In the genomic region with DNA sequence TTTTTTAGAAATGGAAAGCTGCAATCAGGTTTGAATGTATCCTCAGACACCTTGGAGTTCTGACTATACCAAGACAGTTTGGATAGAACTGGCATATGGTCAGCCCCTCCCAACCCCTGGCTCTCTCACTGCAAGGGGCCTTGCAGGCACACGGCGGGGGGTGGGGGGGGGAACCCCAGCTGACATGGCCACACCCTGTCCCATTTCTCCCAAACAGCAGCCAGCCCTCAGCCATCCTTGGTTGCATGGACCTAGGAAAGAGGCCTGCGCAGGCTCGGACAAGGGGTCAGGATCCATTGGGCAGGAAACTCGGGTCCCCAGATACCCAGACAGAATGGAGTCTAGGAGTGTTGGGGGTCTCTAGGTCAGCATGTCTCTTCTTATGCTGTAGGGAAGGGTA, we compare ENCODE assay signal across 10 cellular contexts. TPM values are rescaled to one million over a fixed set of nuclear protein-coding genes. Genes with fewer than 3 reads are reported as not detected.
DNase-seq lines count a peak whose midpoint lies in the region; ATAC-seq and TF ChIP-seq lines count a peak whose summit lies in the region.
"Had no signal": no experiment of that assay in that cellular context is flagged by ENCODE, and none has a peak within 500 bp of the region (broad histone marks: within the 10 kb centered on the region; RNA-seq: fewer than 3 reads in every experiment).

No MANE protein-coding gene starts in this region.

- H3K27me3 ChIP-seq in SK-N-SH (ENCODE audit: insufficient read depth) (no peaks in the 10 kb centered on the region), MM.1S (replicated peaks; ENCODE audit: insufficient read depth, low read length) (no peaks in the 10 kb centered on the region)
- H3K27me3 ChIP-seq: colonic mucosa had no signal

- H3K79me2 ChIP-seq in SK-N-SH (ENCODE audit: insufficient read depth) (no peaks in the 10 kb centered on the region), MM.1S (ENCODE audit: low read length) (no peaks in the 10 kb centered on the region)

- CTCF ChIA-PET in SK-N-SH (lab: Yijun Ruan, JAX), result interaction anchor here (0.9 to 3.4 kb wide), 10 partner anchors 10 to 184 kb away, joined by 3 to 11 read pairs (median 6); partner anchors contain the start of gene RPL32

- H3F3A ChIP-seq in SK-N-SH (replicated peaks; ENCODE audit: insufficient read depth) (no peaks in the 10 kb centered on the region), MM.1S (ENCODE audit: insufficient read depth, low read length) (no peaks in the 10 kb centered on the region)

- TF ChIP-seq EP300 in SK-N-SH (IDR thresholded peaks at IDR 0.05; ENCODE audit: borderline replicate concordance in 1 of 2, low read depth in 1 of 2, low read length in 1 of 2), result no peak

- no peaks in the 10 kb centered on the region for H4K20me1 ChIP-seq in SK-N-SH (ENCODE audit: insufficient read depth)
- no peaks in the 10 kb centered on the region for H4K20me1 ChIP-seq in MM.1S (ENCODE audit: insufficient read depth, low read length)

- H3K27ac Mint-ChIP-seq in effector memory CD8-positive, alpha-beta T cell, result no peak overlapping the region
- H3K27ac Mint-ChIP-seq in progenitor cell of endocrine pancreas, result peak overlapping the region; percentile 64

- no peaks in the 10 kb centered on the region for H3K36me3 ChIP-seq in SK-N-SH (replicated peaks in 1 of 2; ENCODE audit: control insufficient read depth in 1 of 2, insufficient read depth in 2 of 2, low read length in 1 of 2)
- no peaks in the 10 kb centered on the region for H3K36me3 ChIP-seq in MM.1S (replicated peaks; ENCODE audit: insufficient read depth, low read length)
- H3K36me3 ChIP-seq: colonic mucosa had no signal

- no peak overlapping the region for H3K9ac ChIP-seq in SK-N-SH
- no peak overlapping the region for H3K9ac ChIP-seq in MM.1S (ENCODE audit: low read length)

- H3K27ac ChIP-seq in SK-N-SH (ENCODE audit: low read depth in 2 of 2, low read length in 1 of 2), result peak overlapping the region in 1 of 2 experiments; percentile 79; a peak in 2 of 4 replicates
- H3K27ac ChIP-seq in MM.1S (ENCODE audit: low read length), result no peak overlapping the region
- H3K27ac ChIP-seq: colonic mucosa had no signal

- TF ChIP-seq CTCF in SK-N-SH (IDR thresholded peaks at IDR 0.05), result no peak
- TF ChIP-seq CTCF in MM.1S (IDR thresholded peaks at IDR 0.05; ENCODE audit: low read length), result no peak
- TF ChIP-seq CTCF in progenitor cell of endocrine pancreas (IDR thresholded peaks at IDR 0.05; ENCODE audit: unreplicated experiment), result no peak

- H3K4me2 ChIP-seq in SK-N-SH (0 out of 2 replicates have a peak overlapping the region, but pooled peaks have one; percentile 83), MM.1S (ENCODE audit: low read depth, low read length) (peak overlapping the region; percentile 54; the same call in 1 of the 2 replicates)

- whole genome bisulfite sequencing in SK-N-SH (ENCODE audit: low lambda C conversion rate), result 90% methylated on average over 5 of the region's 5 CpGs

- H3K9me2 ChIP-seq in SK-N-SH, result no peaks in the 10 kb centered on the region
- no peaks in the 10 kb centered on the region for H3K9me2 ChIP-seq in MM.1S (replicated peaks; ENCODE audit: insufficient read depth, low read length)

- H3K4me1 Mint-ChIP-seq in effector memory CD8-positive, alpha-beta T cell (ENCODE audit: low read depth in 2 of 2), result peaks cover 0 to 9% of the 10 kb centered on the region in 2 donors
- no peaks in the 10 kb centered on the region for H3K4me1 Mint-ChIP-seq in progenitor cell of endocrine pancreas (ENCODE audit: low read depth)

- H2AFZ ChIP-seq in SK-N-SH (ENCODE audit: low read depth) (peak overlapping the region; percentile 76; the same call in 1 of the 2 replicates), MM.1S (ENCODE audit: low read length) (0 out of 2 replicates have a peak overlapping the region, but pooled peaks have one; percentile 48)

- DNase-seq in SK-N-SH (peak; percentile 50), MM.1S (no peak), progenitor cell of endocrine pancreas (ENCODE audit: low spot score, unreplicated experiment) (no peak), MV-4-11 (lab: John Stamatoyannopoulos, UW) (no peak), T1000 (lab: John Stamatoyannopoulos, UW) (no peak)
- DNase-seq in effector memory CD8-positive, alpha-beta T cell, result no peak
- DNase-seq in NK-92 treated with Interleukin-12 subunit alpha and Interleukin-12 subunit beta, amount 100 ng/mL, for 24 hours (lab: John Stamatoyannopoulos, UW), result no peak

- no peaks in the 10 kb centered on the region for H3K9me3 Mint-ChIP-seq in effector memory CD8-positive, alpha-beta T cell
- H3K9me3 Mint-ChIP-seq in progenitor cell of endocrine pancreas (ENCODE audit: low read depth), result no peaks in the 10 kb centered on the region

- H3K4me1 ChIP-seq in SK-N-SH (ENCODE audit: control insufficient read depth in 1 of 2, insufficient read depth in 2 of 2, low read depth in 1 of 2, low read length in 1 of 2), result peaks cover 6 to 15% of the 10 kb centered on the region in 2 experiments; a peak in 2 of 4 replicates
- no peaks in the 10 kb centered on the region for H3K4me1 ChIP-seq in MM.1S (ENCODE audit: low read length)
- H3K4me1 ChIP-seq: colonic mucosa had no signal

- TF ChIP-seq RAD21 in SK-N-SH (IDR thresholded peaks at IDR 0.05; ENCODE audit: low read length), result no peak

- H3K9me3 ChIP-seq in SK-N-SH, result no peaks in the 10 kb centered on the region
- H3K9me3 ChIP-seq in MM.1S (replicated peaks; ENCODE audit: insufficient read depth, low read length), result no peaks in the 10 kb centered on the region
- H3K9me3 ChIP-seq: colonic mucosa had no signal

- no peak for ATAC-seq in SK-N-SH treated with all-trans-retinoic acid at 6 μM for 48 hours
- ATAC-seq in effector memory CD8-positive, alpha-beta T cell (replicated peaks), result no peak

- H3K4me3 Mint-ChIP-seq in effector memory CD8-positive, alpha-beta T cell, result peak overlapping the region; percentile 34 to 67
- H3K4me3 Mint-ChIP-seq in progenitor cell of endocrine pancreas (ENCODE audit: low read depth), result peak overlapping the region; percentile 52

- POLR2A ChIA-PET in SK-N-SH (lab: Yijun Ruan, JAX), result interaction anchor here (1.2 to 1.3 kb wide), 2 partner anchors 12 to 31 kb away, joined by 3 to 5 read pairs; no protein-coding TSS in a partner anchor

- H3K36me3 Mint-ChIP-seq in effector memory CD8-positive, alpha-beta T cell (ENCODE audit: insufficient read depth), result no peaks in the 10 kb centered on the region
- H3K36me3 Mint-ChIP-seq in progenitor cell of endocrine pancreas (ENCODE audit: insufficient read depth), result peaks cover 2% of the 10 kb centered on the region

- H3K27me3 Mint-ChIP-seq in effector memory CD8-positive, alpha-beta T cell, result no peaks in the 10 kb centered on the region
- H3K27me3 Mint-ChIP-seq in progenitor cell of endocrine pancreas, result peaks cover 8% of the 10 kb centered on the region

- H3K4me3 ChIP-seq in SK-N-SH (ENCODE audit: low read depth in 2 of 2, low read length in 1 of 2) (no peak overlapping the region), MM.1S (ENCODE audit: low read length) (no peak overlapping the region)

TF ChIP-seq in SK-N-SH, 30 proteins besides CTCF, POLR2A, EP300 and RAD21 (continues in another document):
- TF ChIP-seq RCOR1 (IDR thresholded peaks at IDR 0.05; ENCODE audit: low read length) (no peak), SMC3 (IDR thresholded peaks at IDR 0.05; ENCODE audit: low read depth, low read length) (no peak), JUND (IDR thresholded peaks at IDR 0.05) (no peak), RFX5 (IDR thresholded peaks at IDR 0.05; ENCODE audit: low read length) (no peak), USF2 (IDR thresholded peaks at IDR 0.05; ENCODE audit: borderline replicate concordance, low read depth, low read length) (no peak), RXRA (IDR thresholded peaks at IDR 0.05; ENCODE audit: borderline replicate concordance, low read depth) (no peak), FOXM1 (IDR thresholded peaks at IDR 0.05; ENCODE audit: low read depth) (no peak), TCF12 (IDR thresholded peaks at IDR 0.05) (no peak)

TF ChIP-seq in SK-N-SH treated with all-trans-retinoic acid at 6 μM for 48 hours, 23 proteins besides CTCF, POLR2A, EP300 and RAD21 (continues in another document):
- TF ChIP-seq ZFP3 (CRISPR knock-in tag; IDR thresholded peaks at IDR 0.05) (no peak), ISL1 (CRISPR knock-in tag; IDR thresholded peaks at IDR 0.05) (no peak), TCF4 (CRISPR knock-in tag; IDR thresholded peaks at IDR 0.05; ENCODE audit: borderline replicate concordance) (no peak), CSDC2 (CRISPR knock-in tag; IDR thresholded peaks at IDR 0.05) (no peak)
- TF ChIP-seq, protein P1, sequence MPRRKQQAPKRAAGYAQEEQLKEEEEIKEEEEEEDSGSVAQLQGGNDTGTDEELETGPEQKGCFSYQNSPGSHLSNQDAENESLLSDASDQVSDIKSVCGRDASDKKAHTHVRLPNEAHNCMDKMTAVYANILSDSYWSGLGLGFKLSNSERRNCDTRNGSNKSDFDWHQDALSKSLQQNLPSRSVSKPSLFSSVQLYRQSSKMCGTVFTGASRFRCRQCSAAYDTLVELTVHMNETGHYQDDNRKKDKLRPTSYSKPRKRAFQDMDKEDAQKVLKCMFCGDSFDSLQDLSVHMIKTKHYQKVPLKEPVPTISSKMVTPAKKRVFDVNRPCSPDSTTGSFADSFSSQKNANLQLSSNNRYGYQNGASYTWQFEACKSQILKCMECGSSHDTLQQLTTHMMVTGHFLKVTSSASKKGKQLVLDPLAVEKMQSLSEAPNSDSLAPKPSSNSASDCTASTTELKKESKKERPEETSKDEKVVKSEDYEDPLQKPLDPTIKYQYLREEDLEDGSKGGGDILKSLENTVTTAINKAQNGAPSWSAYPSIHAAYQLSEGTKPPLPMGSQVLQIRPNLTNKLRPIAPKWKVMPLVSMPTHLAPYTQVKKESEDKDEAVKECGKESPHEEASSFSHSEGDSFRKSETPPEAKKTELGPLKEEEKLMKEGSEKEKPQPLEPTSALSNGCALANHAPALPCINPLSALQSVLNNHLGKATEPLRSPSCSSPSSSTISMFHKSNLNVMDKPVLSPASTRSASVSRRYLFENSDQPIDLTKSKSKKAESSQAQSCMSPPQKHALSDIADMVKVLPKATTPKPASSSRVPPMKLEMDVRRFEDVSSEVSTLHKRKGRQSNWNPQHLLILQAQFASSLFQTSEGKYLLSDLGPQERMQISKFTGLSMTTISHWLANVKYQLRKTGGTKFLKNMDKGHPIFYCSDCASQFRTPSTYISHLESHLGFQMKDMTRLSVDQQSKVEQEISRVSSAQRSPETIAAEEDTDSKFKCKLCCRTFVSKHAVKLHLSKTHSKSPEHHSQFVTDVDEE (CRISPR knock-in tag; IDR thresholded peaks at IDR 0.05), result no peak

RNA-seq across cellular contexts. Expression of gene CAND2, which starts 14.5 kb away (rescaled TPM):
- polyA plus RNA-seq in SK-N-SH (2012; rRNA removed), result 1.5 TPM in 2 replicates
- polyA plus RNA-seq in SK-N-SH (2012; cell fraction: cytosol; rRNA removed), result 0.91 and 1.3 TPM in 2 replicates
- 4.4 and 5.9 TPM in 2 replicates for polyA plus RNA-seq in SK-N-SH (2012; cell fraction: nucleus; rRNA removed)
- 7.9 and 11.0 TPM in 2 replicates for total RNA-seq in progenitor cell of endocrine pancreas

RNA-seq across cellular contexts. Expression of gene RPL32, which starts 30.4 kb away (rescaled TPM):
- 2,077 and 2,311 TPM in 2 replicates for polyA plus RNA-seq in SK-N-SH (2012; rRNA removed)
- polyA plus RNA-seq in SK-N-SH (2012; cell fraction: cytosol; rRNA removed), result 2,462 and 2,641 TPM in 2 replicates
- 576 and 604 TPM in 2 replicates for polyA plus RNA-seq in SK-N-SH (2012; cell fraction: nucleus; rRNA removed)
- total RNA-seq in progenitor cell of endocrine pancreas, result 1,626 and 1,662 TPM in 2 replicates

RNA-seq across cellular contexts. Expression of gene TMEM40, which starts 51.9 kb away (rescaled TPM):
- polyA plus RNA-seq in SK-N-SH (2012; rRNA removed), result 0.05 and 0.11 TPM in 2 replicates
- 0.09 and 0.24 TPM in 2 replicates for polyA plus RNA-seq in SK-N-SH (2012; cell fraction: cytosol; rRNA removed)
- 0.02 and 0.06 TPM in 2 replicates for polyA plus RNA-seq in SK-N-SH (2012; cell fraction: nucleus; rRNA removed)
- 0.36 TPM in 1 of 2 replicates, not detected in the other for total RNA-seq in progenitor cell of endocrine pancreas
- total RNA-seq: colonic mucosa, glomerular endothelial cell had no signal
